In genomic region chr9:126496781-126497667, GRCh38 we compare ENCODE assay signal across 20 cellular contexts.
"Had no signal": no experiment of that assay in that cellular context is flagged by ENCODE, and none has a peak within 500 bp of the region (broad histone marks: within the 10 kb centered on the region; RNA-seq: fewer than 3 reads in every experiment).

No MANE protein-coding gene starts in this region.

- H3K4me3 ChIP-seq: coronary artery, esophagus squamous epithelium, lung, SK-N-MC, tibial artery had no signal

- FAIRE-seq: endothelial cell of umbilical vein, islet of Langerhans, TTC549, urothelium cell line had no signal

- H3K36me3 ChIP-seq: tibial artery had no signal

- H3K27ac ChIP-seq: coronary artery, SK-N-MC, tibial artery had no signal

- H3K9me3 ChIP-seq: esophagus squamous epithelium, tibial artery had no signal

- DNase-seq: activated B cell treated with CpG ODN at 0.5 μM for 24 hours; activated CD4-positive, alpha-beta memory T cell treated with anti-CD3 and anti-CD28 coated beads for 36 hours; activated CD4-positive, alpha-beta T cell treated with anti-CD3 and anti-CD28 coated beads for 4 hours; activated naive CD4-positive, alpha-beta T cell treated with Interleukin-2 at 50 U/mL for 16 hours; activated naive CD8-positive, alpha-beta T cell treated with anti-CD3 and anti-CD28 coated beads, Interleukin-2, amount 10 ng/mL, durations not matched to agents 7 days and 5 days; activated T-cell treated with anti-CD3 and anti-CD28 coated beads, Interleukin-2, amount 50 U/mL, for 1 hour; esophagus squamous epithelium; hippocampal formation; stimulated activated CD4-positive, alpha-beta T cell treated with anti-CD3 and anti-CD28 coated beads, Interleukin-1b, Interleukin-23, amount 100 ng/mL, for 48 hours; stimulated activated CD8-positive, alpha-beta memory T cell treated with anti-CD3 and anti-CD28 coated beads, Interleukin-4, amount 100 ng/mL, for 48 hours; stimulated activated naive CD4-positive, alpha-beta T cell treated with Interleukin-2 at 50 U/mL for 16 hours had no signal

- ATAC-seq: sciatic nerve had no signal
